ENCODE assay signal across 1 cellular context in the genomic region with DNA sequence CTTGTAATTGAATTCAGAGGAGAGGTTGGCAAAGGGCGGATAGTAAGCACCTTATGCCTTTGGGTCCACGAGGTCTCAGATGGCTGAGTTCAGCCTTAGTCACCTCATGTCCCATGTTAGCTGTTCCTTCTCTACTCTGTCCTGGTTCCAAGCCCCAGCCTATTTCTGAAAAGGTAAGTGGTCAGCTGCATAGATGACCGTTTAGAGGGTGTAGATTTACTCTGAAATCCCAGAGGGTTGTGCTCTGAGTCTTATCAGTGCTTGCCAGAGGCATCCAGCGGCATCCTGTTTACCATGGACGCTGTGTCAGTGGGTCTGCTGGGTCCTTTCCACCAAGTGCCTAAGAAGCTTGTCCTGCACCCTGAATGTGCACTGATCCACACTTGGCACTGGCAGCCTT.
TF ChIP-seq lines count a peak whose summit lies in the region.

No MANE protein-coding gene starts in this region.

TF ChIP-seq in K562, 482 proteins besides CTCF, POLR2A, EP300 and RAD21 (continued from another document and continues in another):
- TF ChIP-seq MGA (IDR thresholded peaks at IDR 0.05) (no peak; the same call in 1 of the 2 replicates), TCF15 (CRISPR knock-in tag; IDR thresholded peaks at IDR 0.05) (no peak), ELF2 (CRISPR knock-in tag; IDR thresholded peaks at IDR 0.05) (no peak), ZNF395 (CRISPR knock-in tag; IDR thresholded peaks at IDR 0.05) (no peak), CTBP1 (IDR thresholded peaks at IDR 0.05; ENCODE audit: borderline replicate concordance) (peak; percentile 48; the same call in 1 of the 2 replicates), TCFL5 (CRISPR knock-in tag; conservative IDR thresholded peaks at IDR 0.05) (no peak), ETS1 (conservative IDR thresholded peaks at IDR 0.05; ENCODE audit: control insufficient read depth, low read depth, low read length) (peak; percentile 79; the same call in 1 of the 2 replicates), CCNT2 (IDR thresholded peaks at IDR 0.05; ENCODE audit: borderline replicate concordance, extremely low read depth, insufficient read length, low read depth, low read length) (no peak), SMARCB1 (IDR thresholded peaks at IDR 0.05; ENCODE audit: insufficient read length, low read depth) (no peak), U2AF1 (optimal IDR thresholded peaks at IDR 0.05; ENCODE audit: low read depth, low read length) (no peak), ZNF592 (IDR thresholded peaks at IDR 0.05) (0 out of 2 replicates have a peak, but pooled peaks have one; percentile 76), HNRNPUL1 (IDR thresholded peaks at IDR 0.05; ENCODE audit: low read length) (no peak), NONO (IDR thresholded peaks at IDR 0.05; ENCODE audit: low read depth in 2 of 2, low read length in 1 of 2) (0 out of 4 replicates have a peak, but pooled peaks of 1 of the 2 experiments have one; percentile 8), COPS2 (conservative IDR thresholded peaks at IDR 0.05) (no peak), ZNF707 (CRISPR knock-in tag; conservative IDR thresholded peaks at IDR 0.05) (no peak), ZNF57 (CRISPR knock-in tag; IDR thresholded peaks at IDR 0.05) (no peak), ZNF830 (CRISPR knock-in tag; IDR thresholded peaks at IDR 0.05) (no peak), DIDO1 (tag; IDR thresholded peaks at IDR 0.05; ENCODE audit: low read depth) (no peak), ZNF121 (CRISPR knock-in tag; conservative IDR thresholded peaks at IDR 0.05) (no peak), SREBF1 (IDR thresholded peaks at IDR 0.05; ENCODE audit: borderline replicate concordance, low read depth, low read length) (no peak), ETV1 (tag; conservative IDR thresholded peaks at IDR 0.05; ENCODE audit: low read depth) (peak; percentile 80), STAG1 (CRISPR knock-in tag; IDR thresholded peaks at IDR 0.05; ENCODE audit: borderline replicate concordance) (no peak), NFYB (IDR thresholded peaks at IDR 0.05; ENCODE audit: extremely low read depth, insufficient read length) (no peak), PKNOX1 (IDR thresholded peaks at IDR 0.05) (peak; percentile 11; the same call in 1 of the 2 replicates), ZSCAN32 (CRISPR knock-in tag; IDR thresholded peaks at IDR 0.05) (no peak), CCAR2 (IDR thresholded peaks at IDR 0.05; ENCODE audit: low read depth, low read length) (no peak), SRSF9 (IDR thresholded peaks at IDR 0.05; ENCODE audit: borderline replicate concordance, low read depth, low read length) (no peak), IRF2 (CRISPR knock-in tag; IDR thresholded peaks at IDR 0.05) (no peak), LCOR (CRISPR knock-in tag; IDR thresholded peaks at IDR 0.05) (no peak), RBM39 (optimal IDR thresholded peaks at IDR 0.05; ENCODE audit: low read depth, low read length) (no peak)
- TF ChIP-seq, protein P1, sequence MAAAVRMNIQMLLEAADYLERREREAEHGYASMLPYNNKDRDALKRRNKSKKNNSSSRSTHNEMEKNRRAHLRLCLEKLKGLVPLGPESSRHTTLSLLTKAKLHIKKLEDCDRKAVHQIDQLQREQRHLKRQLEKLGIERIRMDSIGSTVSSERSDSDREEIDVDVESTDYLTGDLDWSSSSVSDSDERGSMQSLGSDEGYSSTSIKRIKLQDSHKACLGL (CRISPR knock-in tag; IDR thresholded peaks at IDR 0.05; ENCODE audit: borderline replicate concordance, poor library complexity, severe bottlenecking): no peak
- TF ChIP-seq, protein P2, sequence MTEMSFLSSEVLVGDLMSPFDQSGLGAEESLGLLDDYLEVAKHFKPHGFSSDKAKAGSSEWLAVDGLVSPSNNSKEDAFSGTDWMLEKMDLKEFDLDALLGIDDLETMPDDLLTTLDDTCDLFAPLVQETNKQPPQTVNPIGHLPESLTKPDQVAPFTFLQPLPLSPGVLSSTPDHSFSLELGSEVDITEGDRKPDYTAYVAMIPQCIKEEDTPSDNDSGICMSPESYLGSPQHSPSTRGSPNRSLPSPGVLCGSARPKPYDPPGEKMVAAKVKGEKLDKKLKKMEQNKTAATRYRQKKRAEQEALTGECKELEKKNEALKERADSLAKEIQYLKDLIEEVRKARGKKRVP (CRISPR knock-in tag; IDR thresholded peaks at IDR 0.05): no peak
- TF ChIP-seq, protein P3, sequence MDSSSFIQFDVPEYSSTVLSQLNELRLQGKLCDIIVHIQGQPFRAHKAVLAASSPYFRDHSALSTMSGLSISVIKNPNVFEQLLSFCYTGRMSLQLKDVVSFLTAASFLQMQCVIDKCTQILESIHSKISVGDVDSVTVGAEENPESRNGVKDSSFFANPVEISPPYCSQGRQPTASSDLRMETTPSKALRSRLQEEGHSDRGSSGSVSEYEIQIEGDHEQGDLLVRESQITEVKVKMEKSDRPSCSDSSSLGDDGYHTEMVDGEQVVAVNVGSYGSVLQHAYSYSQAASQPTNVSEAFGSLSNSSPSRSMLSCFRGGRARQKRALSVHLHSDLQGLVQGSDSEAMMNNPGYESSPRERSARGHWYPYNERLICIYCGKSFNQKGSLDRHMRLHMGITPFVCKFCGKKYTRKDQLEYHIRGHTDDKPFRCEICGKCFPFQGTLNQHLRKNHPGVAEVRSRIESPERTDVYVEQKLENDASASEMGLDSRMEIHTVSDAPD (CRISPR knock-in tag; IDR thresholded peaks at IDR 0.05): no peak
